Comparison of ENCODE assay signal across 15 cellular contexts in the genomic region with DNA sequence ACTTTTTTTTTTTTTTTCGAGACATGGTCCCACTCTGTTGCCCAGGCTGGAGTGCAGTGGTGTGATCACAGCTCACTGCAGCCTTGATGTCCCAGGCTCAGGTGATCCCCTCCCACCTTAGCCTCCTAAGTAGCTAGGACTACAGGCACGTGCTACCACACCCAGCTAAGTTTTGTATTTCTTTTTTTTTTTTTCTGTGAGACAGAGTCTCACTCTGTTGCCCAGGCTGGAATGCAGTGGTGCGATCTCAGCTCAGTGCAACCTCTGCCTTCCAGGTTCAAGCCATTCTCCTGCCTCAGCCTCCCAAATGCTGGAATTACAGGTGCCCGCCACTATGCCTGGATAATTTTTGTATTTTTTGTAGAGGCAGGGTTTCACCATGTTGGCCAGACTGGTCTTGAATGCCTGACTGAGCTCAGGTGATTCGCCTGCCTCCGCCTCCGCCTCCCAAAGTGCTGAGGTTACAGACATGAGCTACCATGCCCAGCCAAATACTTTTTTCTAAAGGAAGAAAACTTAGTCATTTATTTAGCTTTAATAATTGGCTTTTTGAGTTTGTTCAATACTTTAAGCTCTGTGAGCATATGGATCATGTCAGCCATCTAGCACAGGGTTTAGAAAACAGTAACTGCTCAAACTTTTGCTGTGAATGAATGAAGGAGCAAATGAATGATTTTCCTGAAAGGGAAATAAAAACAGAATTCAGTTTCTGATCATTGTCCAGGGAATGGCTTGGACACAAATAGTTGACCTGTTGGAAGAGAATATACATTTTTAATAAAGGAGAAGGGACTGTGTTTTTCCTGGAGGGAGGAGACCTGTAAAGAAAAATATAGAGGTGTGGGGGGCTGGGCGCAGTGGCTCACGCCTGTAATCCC. TPM values are rescaled to one million over a fixed set of nuclear protein-coding genes. Genes with fewer than 3 reads are reported as not detected.
A peak's percentile ranks its signal among the peaks of the same experiment; 100 is the strongest.
DNase-seq lines count a peak whose midpoint lies in the region; ATAC-seq and TF ChIP-seq lines count a peak whose summit lies in the region.
"Had no signal": no experiment of that assay in that cellular context is flagged by ENCODE, and none has a peak within 500 bp of the region (broad histone marks: within the 10 kb centered on the region; RNA-seq: fewer than 3 reads in every experiment).

No MANE protein-coding gene starts in this region.

- H3K27ac Mint-ChIP-seq in nephron progenitor cell = peak overlapping the region; percentile 93
- no peak overlapping the region for H3K27ac Mint-ChIP-seq in activated CD4-positive, alpha-beta T cell treated with anti-CD3 and anti-CD28 coated beads, Interleukin-2, amount 10 ng/mL, durations not matched to agents 7 days and 5 days
- H3K27ac Mint-ChIP-seq: activated CD8-positive, alpha-beta T cell treated with anti-CD3 and anti-CD28 coated beads, Interleukin-2, amount 10 ng/mL, durations not matched to agents 7 days and 5 days; T-helper 1 cell treated with Interleukin-12 subunit alpha and Interleukin-12 subunit beta and Interleukin-4 antibody, amounts not matched to agents 30 μg/mL and 1 μg/mL, for 36 hours had no signal

- no peaks in the 10 kb centered on the region for H3K27me3 Mint-ChIP-seq in nephron progenitor cell (ENCODE audit: low read depth, poor library complexity)
- H3K27me3 Mint-ChIP-seq in activated CD4-positive, alpha-beta T cell treated with anti-CD3 and anti-CD28 coated beads, Interleukin-2, amount 10 ng/mL, durations not matched to agents 7 days and 5 days = no peaks in the 10 kb centered on the region

- peaks cover 43% of the 10 kb centered on the region for H3K4me1 Mint-ChIP-seq in nephron progenitor cell
- peaks cover 19% of the 10 kb centered on the region for H3K4me1 Mint-ChIP-seq in activated CD4-positive, alpha-beta T cell treated with anti-CD3 and anti-CD28 coated beads, Interleukin-2, amount 10 ng/mL, durations not matched to agents 7 days and 5 days

- no peak overlapping the region for H2AFZ ChIP-seq in hepatocyte

- H3K36me3 ChIP-seq in hepatocyte (replicated peaks; ENCODE audit: insufficient read depth, low read depth) = no peaks in the 10 kb centered on the region
- H3K36me3 ChIP-seq: tibial nerve had no signal

- 94% methylated on average over 9 of the region's 9 CpGs for WGBS in hepatocyte (ENCODE audit: low lambda C conversion rate, missing lambda C conversion rate)

- no peaks in the 10 kb centered on the region for H3K9me3 ChIP-seq in hepatocyte (ENCODE audit: low read depth)
- H3K9me3 ChIP-seq: tibial nerve had no signal

- DNase-seq in nephron progenitor cell (no peak), hepatocyte (ENCODE audit: low spot score) (no peak), T1000 (lab: John Stamatoyannopoulos, UW) (no peak), GM13976 (ENCODE audit: low spot score) (no peak)
- DNase-seq in activated CD4-positive, alpha-beta T cell treated with anti-CD3 and anti-CD28 coated beads, Interleukin-2, amount 10 ng/mL, durations not matched to agents 7 days and 5 days = no peak
- DNase-seq: activated CD8-positive, alpha-beta T cell treated with anti-CD3 and anti-CD28 coated beads, Interleukin-2, amount 10 ng/mL, durations not matched to agents 7 days and 5 days; activated naive CD4-positive, alpha-beta T cell; hypothalamus; NCI-H2107 had no signal

- H3K36me3 Mint-ChIP-seq in nephron progenitor cell (ENCODE audit: low read depth) = no peaks in the 10 kb centered on the region
- H3K36me3 Mint-ChIP-seq in activated CD4-positive, alpha-beta T cell treated with anti-CD3 and anti-CD28 coated beads, Interleukin-2, amount 10 ng/mL, durations not matched to agents 7 days and 5 days (ENCODE audit: low read depth) = peaks cover 2% of the 10 kb centered on the region

- H3K9me3 Mint-ChIP-seq in nephron progenitor cell = no peaks in the 10 kb centered on the region
- H3K9me3 Mint-ChIP-seq in activated CD4-positive, alpha-beta T cell treated with anti-CD3 and anti-CD28 coated beads, Interleukin-2, amount 10 ng/mL, durations not matched to agents 7 days and 5 days = no peaks in the 10 kb centered on the region
- H3K9me3 Mint-ChIP-seq: T-helper 1 cell treated with Interleukin-12 subunit alpha and Interleukin-12 subunit beta and Interleukin-4 antibody, amounts not matched to agents 30 μg/mL and 1 μg/mL, for 36 hours had no signal

- peak; percentile 2 for ATAC-seq in GM19324 (IDR thresholded peaks at IDR 0.05; ENCODE audit: low FRiP score, unreplicated experiment)
- ATAC-seq in HG02610 (IDR thresholded peaks at IDR 0.05; ENCODE audit: unreplicated experiment) = peak; percentile 9
- ATAC-seq in HG03439 (IDR thresholded peaks at IDR 0.05; ENCODE audit: unreplicated experiment) = peak; percentile 17

- CTCF ChIA-PET in activated CD4-positive, alpha-beta T cell treated with anti-CD3 and anti-CD28 coated beads, Interleukin-2, amount 10 ng/mL, durations not matched to agents 7 days and 5 days (lab: Charles Lee) = interaction anchor here (0.6 to 1.1 kb wide), 3 partner anchors 13 to 751 kb away, joined by 3 to 4 read pairs (median 3); no protein-coding TSS in a partner anchor

- H3K27ac ChIP-seq in hepatocyte = no peak overlapping the region
- H3K27ac ChIP-seq: tibial nerve had no signal

- H3K4me1 ChIP-seq in hepatocyte (ENCODE audit: insufficient read depth) = no peaks in the 10 kb centered on the region

- TF ChIP-seq CTCF in nephron progenitor cell (IDR thresholded peaks at IDR 0.05) = no peak
- no peak for TF ChIP-seq CTCF in hepatocyte (IDR thresholded peaks at IDR 0.05; ENCODE audit: poor library complexity)
- TF ChIP-seq CTCF in GM13976 (IDR thresholded peaks at IDR 0.05; ENCODE audit: borderline replicate concordance, control extremely low read depth, extremely low read depth, insufficient read depth, missing control alignments) = no peak

- in situ Hi-C loops in GM13976 (cut with MboI; ENCODE audit: low sequenced_read_pairs, unreplicated experiment) = no loop called here

- peaks cover 49% of the 10 kb centered on the region for H4K20me1 ChIP-seq in hepatocyte (ENCODE audit: insufficient read depth, poor library complexity, severe bottlenecking)

- no peaks in the 10 kb centered on the region for H3K27me3 ChIP-seq in hepatocyte
- H3K27me3 ChIP-seq: tibial nerve had no signal

- no peak overlapping the region for H3K4me3 ChIP-seq in hepatocyte
- H3K4me3 ChIP-seq: lung, tibial nerve had no signal

- no peaks in the 10 kb centered on the region for H3K9me2 ChIP-seq in hepatocyte (replicated peaks; ENCODE audit: insufficient read depth)

- POLR2A ChIA-PET in activated CD4-positive, alpha-beta T cell treated with anti-CD3 and anti-CD28 coated beads, Interleukin-2, amount 10 ng/mL, durations not matched to agents 7 days and 5 days (lab: Charles Lee) = interaction anchor here (0.6 kb wide), 1 partner anchor 25 kb away, joined by 3 read pairs; no protein-coding TSS in a partner anchor

- H3K79me2 ChIP-seq in hepatocyte = peaks cover 89% of the 10 kb centered on the region

- H3K4me3 Mint-ChIP-seq in nephron progenitor cell = no peak overlapping the region
- no peak overlapping the region for H3K4me3 Mint-ChIP-seq in activated CD4-positive, alpha-beta T cell treated with anti-CD3 and anti-CD28 coated beads, Interleukin-2, amount 10 ng/mL, durations not matched to agents 7 days and 5 days
- H3K4me3 Mint-ChIP-seq: activated CD8-positive, alpha-beta T cell treated with anti-CD3 and anti-CD28 coated beads, Interleukin-2, amount 10 ng/mL, durations not matched to agents 7 days and 5 days; T-helper 1 cell treated with Interleukin-12 subunit alpha and Interleukin-12 subunit beta and Interleukin-4 antibody, amounts not matched to agents 30 μg/mL and 1 μg/mL, for 36 hours had no signal

- H3K4me2 ChIP-seq in hepatocyte = no peak overlapping the region

RNA-seq across cellular contexts. Expression of a gene that starts 26.0 kb away (rescaled TPM):
- total RNA-seq in hepatocyte = 174 and 179 TPM in 2 replicates
- polyA plus RNA-seq in hepatocyte = 13.9 and 20.8 TPM in 2 replicates
- 10 to 100 TPM; 65.5 to 66.1 TPM for total RNA-seq in activated CD4-positive, alpha-beta T cell treated with anti-CD3 and anti-CD28 coated beads, Interleukin-2, amount 10 ng/mL, durations not matched to agents 7 days and 5 days
